Comparison of ENCODE assay signal across 21 cellular contexts in the genomic region with DNA sequence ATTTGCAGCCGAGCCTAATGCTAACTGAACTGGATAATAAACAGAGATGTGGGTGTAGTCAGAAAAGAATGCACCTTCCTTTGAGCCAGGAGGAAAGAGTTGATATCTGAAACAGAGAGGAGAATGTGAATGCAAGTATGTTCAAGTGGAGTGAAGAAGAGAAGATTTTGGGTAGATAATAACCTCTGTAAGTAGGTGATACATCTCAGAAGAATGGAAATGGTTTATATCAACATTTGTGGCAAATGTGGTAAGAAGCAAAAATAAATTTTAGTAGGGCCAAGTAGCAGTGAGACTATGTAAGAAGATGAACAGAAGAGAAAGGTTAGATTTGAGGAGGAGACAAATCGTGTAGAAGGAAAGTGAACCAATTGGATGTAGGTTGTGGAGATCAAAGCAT. TPM values are rescaled to one million over a fixed set of nuclear protein-coding genes. Genes with fewer than 3 reads are reported as not detected.
DNase-seq lines count a peak whose midpoint lies in the region; ATAC-seq and TF ChIP-seq lines count a peak whose summit lies in the region.
"Had no signal": no experiment of that assay in that cellular context is flagged by ENCODE, and none has a peak within 500 bp of the region (broad histone marks: within the 10 kb centered on the region; RNA-seq: fewer than 3 reads in every experiment).

No MANE protein-coding gene starts in this region.

- no peak for ATAC-seq in body of pancreas
- ATAC-seq in HG02571 (IDR thresholded peaks at IDR 0.05; ENCODE audit: unreplicated experiment): no peak
- ATAC-seq: HCT116 had no signal

- intact Hi-C loops in body of pancreas (cut with DNase I): no loop called here
- intact Hi-C loops in posterior vena cava (cut with DNase I): no loop called here

- no peaks in the 10 kb centered on the region for H3K9me3 Mint-ChIP-seq in activated T-cell treated with anti-CD3 and anti-CD28 coated beads, Interleukin-2, amount 50 U/mL, for 24 hours
- H3K9me3 Mint-ChIP-seq in nephron progenitor cell: no peaks in the 10 kb centered on the region
- H3K9me3 Mint-ChIP-seq: activated B cell treated with CpG ODN at 0.5 μM for 24 hours; activated CD4-positive, alpha-beta memory T cell treated with anti-CD3 and anti-CD28 coated beads for 36 hours; activated naive CD8-positive, alpha-beta T cell treated with anti-CD3 and anti-CD28 coated beads, Interleukin-2, amount 10 ng/mL, durations not matched to agents 7 days and 5 days had no signal

- no peak overlapping the region for H3K27ac ChIP-seq in body of pancreas
- H3K27ac ChIP-seq: BLaER1 treated with 17β-estradiol and CSF1 and Interleukin-3, amounts not matched to agents 10 nM and 100 nM had no signal

- peak overlapping the region; percentile 5 for H3K27ac Mint-ChIP-seq in activated T-cell treated with anti-CD3 and anti-CD28 coated beads, Interleukin-2, amount 50 U/mL, for 24 hours
- H3K27ac Mint-ChIP-seq in nephron progenitor cell: no peak overlapping the region
- H3K27ac Mint-ChIP-seq: activated B cell treated with CpG ODN at 0.5 μM for 24 hours; activated CD4-positive, alpha-beta memory T cell treated with anti-CD3 and anti-CD28 coated beads for 36 hours; activated naive CD8-positive, alpha-beta T cell treated with anti-CD3 and anti-CD28 coated beads, Interleukin-2, amount 10 ng/mL, durations not matched to agents 7 days and 5 days had no signal

- WGBS in body of pancreas, 2 donors: 87 to 93% methylated on average over 2 of the region's 2 CpGs

- no peak overlapping the region for H3K4me3 ChIP-seq in body of pancreas
- H3K4me3 ChIP-seq: BLaER1 treated with 17β-estradiol and CSF1 and Interleukin-3, amounts not matched to agents 10 nM and 100 nM; lung had no signal

- peaks cover 32% of the 10 kb centered on the region for H3K4me1 ChIP-seq in body of pancreas

- peaks cover 0 to 2% of the 10 kb centered on the region in 2 donors for H3K36me3 ChIP-seq in body of pancreas (replicated peaks in 1 of 2; ENCODE audit: insufficient read depth in 1 of 2, low read depth in 2 of 2)

- no peaks in the 10 kb centered on the region for H3K27me3 Mint-ChIP-seq in activated T-cell treated with anti-CD3 and anti-CD28 coated beads, Interleukin-2, amount 50 U/mL, for 24 hours
- H3K27me3 Mint-ChIP-seq in nephron progenitor cell (ENCODE audit: low read depth, poor library complexity): no peaks in the 10 kb centered on the region
- H3K27me3 Mint-ChIP-seq: activated B cell treated with CpG ODN at 0.5 μM for 24 hours; activated CD4-positive, alpha-beta memory T cell treated with anti-CD3 and anti-CD28 coated beads for 36 hours; activated naive CD8-positive, alpha-beta T cell treated with anti-CD3 and anti-CD28 coated beads, Interleukin-2, amount 10 ng/mL, durations not matched to agents 7 days and 5 days had no signal

- no peak for TF ChIP-seq POLR2A in body of pancreas (IDR thresholded peaks at IDR 0.05)

- TF ChIP-seq CTCF in nephron progenitor cell (IDR thresholded peaks at IDR 0.05): no peak
- no peak for TF ChIP-seq CTCF in body of pancreas (IDR thresholded peaks at IDR 0.05)

- H3K36me3 Mint-ChIP-seq in activated T-cell treated with anti-CD3 and anti-CD28 coated beads, Interleukin-2, amount 50 U/mL, for 24 hours (ENCODE audit: low read depth): peaks cover 46% of the 10 kb centered on the region
- peaks cover 17% of the 10 kb centered on the region for H3K36me3 Mint-ChIP-seq in nephron progenitor cell (ENCODE audit: low read depth)

- no peaks in the 10 kb centered on the region for H3K27me3 ChIP-seq in body of pancreas
- H3K27me3 ChIP-seq: BLaER1 treated with 17β-estradiol and CSF1 and Interleukin-3, amounts not matched to agents 10 nM and 100 nM had no signal

- DNase-seq in activated T-cell treated with anti-CD3 and anti-CD28 coated beads, Interleukin-2, amount 50 U/mL, for 24 hours: no peak
- no peak for DNase-seq in activated T-cell treated with anti-CD3 and anti-CD28 coated beads, Interleukin-2, amount 50 U/mL, for 48 hours
- DNase-seq in EH (ENCODE audit: low read depth): peak; percentile 52
- peak; percentile 44 for DNase-seq in amniotic epithelial cell (ENCODE audit: low read depth)
- DNase-seq in nephron progenitor cell: no peak
- no peak for DNase-seq in body of pancreas
- no peak for DNase-seq in posterior vena cava (ENCODE audit: low spot score)
- DNase-seq: activated B cell treated with CpG ODN at 0.5 μM for 24 hours; activated CD4-positive, alpha-beta memory T cell treated with anti-CD3 and anti-CD28 coated beads for 36 hours; activated naive CD8-positive, alpha-beta T cell treated with anti-CD3 and anti-CD28 coated beads, Interleukin-2, amount 10 ng/mL, durations not matched to agents 7 days and 5 days; KBM-7; NCI-H1436 treated with DMSO at 0.1 percent for 48 hours; NCI-H446 treated with DMSO at 0.1 percent for 48 hours; occipital lobe; stimulated activated CD4-positive, alpha-beta T cell treated with anti-CD3 and anti-CD28 coated beads, Interleukin-1b, Interleukin-23, amount 100 ng/mL, for 48 hours; T1000; trophoblast cell had no signal

- H3K4me3 Mint-ChIP-seq in activated T-cell treated with anti-CD3 and anti-CD28 coated beads, Interleukin-2, amount 50 U/mL, for 24 hours: no peak overlapping the region
- H3K4me3 Mint-ChIP-seq in nephron progenitor cell: peak overlapping the region; percentile 7
- H3K4me3 Mint-ChIP-seq: activated B cell treated with CpG ODN at 0.5 μM for 24 hours; activated CD4-positive, alpha-beta memory T cell treated with anti-CD3 and anti-CD28 coated beads for 36 hours; activated naive CD8-positive, alpha-beta T cell treated with anti-CD3 and anti-CD28 coated beads, Interleukin-2, amount 10 ng/mL, durations not matched to agents 7 days and 5 days had no signal

- H3K9me3 ChIP-seq in body of pancreas: no peaks in the 10 kb centered on the region
- H3K9me3 ChIP-seq: BLaER1 treated with 17β-estradiol and CSF1 and Interleukin-3, amounts not matched to agents 10 nM and 100 nM had no signal

- H3K4me1 Mint-ChIP-seq in activated T-cell treated with anti-CD3 and anti-CD28 coated beads, Interleukin-2, amount 50 U/mL, for 24 hours (ENCODE audit: low read depth): peaks cover 36% of the 10 kb centered on the region
- H3K4me1 Mint-ChIP-seq in nephron progenitor cell: peaks cover 33% of the 10 kb centered on the region

RNA-seq across cellular contexts. Expression of a gene that starts 1.7 kb away (rescaled TPM):
- 1 to 10 TPM; 6.6 to 9.6 TPM for total RNA-seq in body of pancreas
- 10 to 100 TPM; 48.3 to 77.8 TPM for total RNA-seq in posterior vena cava

RNA-seq across cellular contexts. Expression of a gene that starts 28.5 kb away (rescaled TPM):
- total RNA-seq in body of pancreas (1 to 10 TPM; 3.6 to 7.3 TPM), posterior vena cava (10 to 100 TPM in 1 of 2 donors, 1 to 10 TPM in 1; 9.7 to 16.8 TPM)

Comparison
In these comparisons a context has a peak if more than half of its experiments do, and no peak if none do; other contexts are left out.
1. DNase-seq: peak in EH (single experiment) and amniotic epithelial cell (single experiment); none in activated T-cell treated with anti-CD3 and anti-CD28 coated beads, Interleukin-2, amount 50 U/mL, for 24 hours (single experiment), activated T-cell treated with anti-CD3 and anti-CD28 coated beads, Interleukin-2, amount 50 U/mL, for 48 hours (0 of 2), nephron progenitor cell (single experiment), body of pancreas (0 of 4) and posterior vena cava (single experiment).
2. RNA of a gene that starts 1.7 kb away (total RNA-seq): 48.3 to 77.8 TPM in posterior vena cava; 6.6 to 9.6 TPM in body of pancreas; every median in the first group is over 4 times any median in the second.